In the genomic region with DNA sequence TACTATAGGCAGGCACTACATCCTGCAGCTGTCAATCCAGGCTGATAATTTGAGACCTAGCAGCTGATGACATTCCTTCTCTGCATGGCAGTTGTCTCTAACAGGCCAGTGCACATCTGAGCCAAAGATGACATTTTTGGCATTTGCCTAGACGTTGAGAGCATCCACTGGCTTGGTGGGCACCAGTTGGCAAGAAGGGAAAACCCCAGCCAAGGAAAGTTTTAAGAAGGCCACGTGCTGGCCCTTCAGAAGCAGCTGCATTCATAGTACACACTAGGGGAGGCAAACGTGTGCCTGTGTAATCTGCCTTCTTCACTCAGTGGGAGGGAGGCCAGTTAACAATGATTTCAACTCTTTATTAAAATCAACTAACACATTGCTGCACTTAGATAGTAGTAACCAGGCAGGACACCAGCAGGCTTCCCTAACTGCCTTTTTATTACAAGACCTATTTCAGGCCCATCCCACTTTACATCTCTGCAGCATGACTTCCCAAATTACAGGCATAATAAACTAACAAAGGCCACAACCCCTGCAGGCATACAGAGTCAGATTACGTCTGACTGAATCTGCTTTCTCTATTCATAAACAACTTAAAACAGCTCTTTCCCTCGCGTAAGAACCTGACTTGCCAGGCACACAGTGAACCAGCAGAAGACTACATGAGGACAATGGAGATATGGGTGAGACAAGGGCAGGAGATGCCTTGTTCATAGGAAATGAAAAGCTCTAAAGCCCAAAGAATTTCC, we compare ENCODE assay signal across 7 cellular contexts.
A peak's percentile ranks its signal among the peaks of the same experiment; 100 is the strongest.
DNase-seq lines count a peak whose midpoint lies in the region; ATAC-seq and TF ChIP-seq lines count a peak whose summit lies in the region.

No MANE protein-coding gene starts in this region.

- H3K36me3 ChIP-seq in SK-N-SH (replicated peaks in 1 of 2; ENCODE audit: control insufficient read depth in 1 of 2, insufficient read depth in 2 of 2, low read length in 1 of 2): no peaks in the 10 kb centered on the region
- H3K36me3 ChIP-seq in smooth muscle cell (ENCODE audit: low read depth): no peaks in the 10 kb centered on the region

- H3K27ac ChIP-seq in SK-N-SH (ENCODE audit: low read depth in 2 of 2, low read length in 1 of 2) (peak overlapping the region in 1 of 2 experiments; percentile 90; a peak in 2 of 4 replicates), smooth muscle cell (ENCODE audit: low read depth) (peak overlapping the region; percentile 66)

- peak; percentile 75 for ATAC-seq in left ventricle myocardium superior

- DNase-seq in LoVo (ENCODE audit: low spot score): peak; percentile 62
- peak; percentile 38 for DNase-seq in SK-N-SH
- no peak for DNase-seq in left ventricle myocardium superior
- no peak for DNase-seq in smooth muscle cell (lab: John Stamatoyannopoulos, UW; ENCODE audit: unreplicated experiment)
- no peak for DNase-seq in T-helper 1 cell
- no peak for DNase-seq in head of caudate nucleus
- no peak for DNase-seq in stimulated activated CD4-positive, alpha-beta T cell treated with anti-CD3 and anti-CD28 coated beads, Interleukin-4, amount 100 ng/mL, for 4 hours

- H3K79me2 ChIP-seq in SK-N-SH (ENCODE audit: insufficient read depth) (no peaks in the 10 kb centered on the region; the same call in 1 of the 2 replicates), smooth muscle cell (ENCODE audit: low read depth) (no peaks in the 10 kb centered on the region)

- H3K4me1 ChIP-seq in SK-N-SH (ENCODE audit: control insufficient read depth in 1 of 2, insufficient read depth in 2 of 2, low read depth in 1 of 2, low read length in 1 of 2): peaks cover 0 to 20% of the 10 kb centered on the region in 2 experiments; a peak in 2 of 4 replicates
- peaks cover 20% of the 10 kb centered on the region for H3K4me1 ChIP-seq in smooth muscle cell (ENCODE audit: low read depth)

- no peak overlapping the region for H2AFZ ChIP-seq in SK-N-SH (ENCODE audit: low read depth)
- H2AFZ ChIP-seq in smooth muscle cell (ENCODE audit: low read depth): peak overlapping the region; percentile 46

- no peaks in the 10 kb centered on the region for H3F3A ChIP-seq in SK-N-SH (replicated peaks; ENCODE audit: insufficient read depth)
- H3F3A ChIP-seq in smooth muscle cell (ENCODE audit: low read depth): peaks cover 10% of the 10 kb centered on the region

- CTCF ChIA-PET in SK-N-SH (lab: Yijun Ruan, JAX): interaction anchor here (1.2 kb wide), 2 partner anchors 10 to 128 kb away, joined by 3 read pairs; no protein-coding TSS in a partner anchor

- H4K20me1 ChIP-seq in SK-N-SH (ENCODE audit: insufficient read depth) (no peaks in the 10 kb centered on the region), smooth muscle cell (ENCODE audit: low read depth) (peaks cover 6% of the 10 kb centered on the region)

- H3K27me3 ChIP-seq in SK-N-SH (ENCODE audit: insufficient read depth): no peaks in the 10 kb centered on the region
- H3K27me3 ChIP-seq in smooth muscle cell (ENCODE audit: low read depth): no peaks in the 10 kb centered on the region

- H3K4me3 ChIP-seq in SK-N-SH (ENCODE audit: low read depth in 2 of 2, low read length in 1 of 2) (no peak overlapping the region), smooth muscle cell (peak overlapping the region; percentile 13)

- TF ChIP-seq CTCF in SK-N-SH (IDR thresholded peaks at IDR 0.05) (no peak), smooth muscle cell (IDR thresholded peaks at IDR 0.05; ENCODE audit: borderline replicate concordance, insufficient read depth, poor library complexity, severe bottlenecking) (no peak)

- H3K9ac ChIP-seq in SK-N-SH (no peak overlapping the region), smooth muscle cell (ENCODE audit: low read depth) (peak overlapping the region; percentile 30)

- peak in 1 of 2 experiments; percentile 27; a peak in 1 of 4 replicates for TF ChIP-seq EP300 in SK-N-SH (IDR thresholded peaks at IDR 0.05; ENCODE audit: borderline replicate concordance in 1 of 2, low read depth in 1 of 2, low read length in 1 of 2)

- H3K9me3 ChIP-seq in SK-N-SH (no peaks in the 10 kb centered on the region), smooth muscle cell (replicated peaks; ENCODE audit: low read depth) (no peaks in the 10 kb centered on the region)

- intact Hi-C loops in left ventricle myocardium superior (cut with micrococcal nuclease): no loop called here
- intact Hi-C loops in head of caudate nucleus (cut with DNase I): no loop called here

- TF ChIP-seq RAD21 in SK-N-SH (IDR thresholded peaks at IDR 0.05; ENCODE audit: low read length): no peak

- POLR2A ChIA-PET in SK-N-SH (lab: Yijun Ruan, JAX): interaction anchor here (0.6 to 1.1 kb wide), 3 partner anchors 41 to 108 kb away, joined by 3 read pairs; no protein-coding TSS in a partner anchor

- H3K9me2 ChIP-seq in SK-N-SH: no peaks in the 10 kb centered on the region

- no peak overlapping the region for H3K4me2 ChIP-seq in SK-N-SH
- H3K4me2 ChIP-seq in smooth muscle cell: peak overlapping the region; percentile 74

- WGBS in SK-N-SH (ENCODE audit: low lambda C conversion rate): 61% methylated on average over 6 of the region's 6 CpGs
- WGBS in smooth muscle cell (ENCODE audit: low lambda C conversion rate): 19% methylated on average over 6 of the region's 6 CpGs

TF ChIP-seq in SK-N-SH, 30 proteins besides CTCF, POLR2A, EP300 and RAD21:
- TF ChIP-seq POLR2AphosphoS5 (IDR thresholded peaks at IDR 0.05; ENCODE audit: low read depth, low read length): no peak
- no peak for TF ChIP-seq JUND (IDR thresholded peaks at IDR 0.05)
- peak; percentile 35; the same call in 1 of the 2 replicates for TF ChIP-seq RCOR1 (IDR thresholded peaks at IDR 0.05; ENCODE audit: low read length)
- TF ChIP-seq GATA2 (CRISPR knock-in tag; IDR thresholded peaks at IDR 0.05): peak; percentile 67; the same call in 1 of the 2 replicates
- TF ChIP-seq CHD2 (IDR thresholded peaks at IDR 0.05; ENCODE audit: low read length, partially characterized antibody): peak; percentile 37
- peak; percentile 83 for TF ChIP-seq FOXJ3 (CRISPR knock-in tag; IDR thresholded peaks at IDR 0.05)

Comparison
In these comparisons a context has a peak if more than half of its experiments do, and no peak if none do; other contexts are left out.
1. DNase-seq: peak in LoVo (single experiment) and SK-N-SH (single experiment); none in left ventricle myocardium superior (single experiment), smooth muscle cell (single experiment), T-helper 1 cell (0 of 5), head of caudate nucleus (0 of 42) and stimulated activated CD4-positive, alpha-beta T cell treated with anti-CD3 and anti-CD28 coated beads, Interleukin-4, amount 100 ng/mL, for 4 hours (0 of 2).